Comparison of ENCODE assay signal across 24 cellular contexts in genomic region chr12:130116791-130117190, GRCh38. TPM values are rescaled to one million over a fixed set of nuclear protein-coding genes. Genes with fewer than 3 reads are reported as not detected.
"Had no signal": no experiment of that assay in that cellular context is flagged by ENCODE, and none has a peak within 500 bp of the region (broad histone marks: within the 10 kb centered on the region; RNA-seq: fewer than 3 reads in every experiment).

No MANE protein-coding gene starts in this region.

- H3K27ac Mint-ChIP-seq: natural killer cell treated with Interleukin-12 subunit alpha and Interleukin-12 subunit beta and Interleukin-15 and Interleukin-18, amount 100 ng/mL, for 72 hours; stimulated activated effector memory CD8-positive, alpha-beta T cell treated with anti-CD3 and anti-CD28 coated beads, Interleukin-12 subunit alpha, Interleukin-12 subunit beta, amount 100 ng/mL, for 72 hours had no signal

- H3K4me1 Mint-ChIP-seq: stimulated activated effector memory CD8-positive, alpha-beta T cell treated with anti-CD3 and anti-CD28 coated beads, Interleukin-12 subunit alpha, Interleukin-12 subunit beta, amount 100 ng/mL, for 72 hours had no signal

- H3K36me3 ChIP-seq: esophagus muscularis mucosa, gastroesophageal sphincter, right atrium auricular region, sigmoid colon, suprapubic skin, thyroid gland had no signal

- H3K27me3 ChIP-seq: right atrium auricular region, thyroid gland had no signal

- ATAC-seq: gastroesophageal sphincter; left cardiac atrium; left ventricle myocardium superior; natural killer cell treated with Interleukin-12 subunit alpha and Interleukin-12 subunit beta and Interleukin-15 and Interleukin-18, amount 100 ng/mL, for 72 hours; stimulated activated effector memory CD8-positive, alpha-beta T cell treated with anti-CD3 and anti-CD28 coated beads, Interleukin-12 subunit alpha, Interleukin-12 subunit beta, amount 100 ng/mL, for 72 hours; stimulated activated naive CD8-positive, alpha-beta T cell treated with anti-CD3 and anti-CD28 coated beads, Interleukin-15, Interleukin-2, amounts not matched to agents 100 U/mL and 50 U/mL, for 24 hours had no signal

- H3K27ac ChIP-seq: coronary artery, epithelial cell of prostate, esophagus muscularis mucosa, gastroesophageal sphincter, right atrium auricular region, sigmoid colon, suprapubic skin, thyroid gland had no signal

- H3K4me3 Mint-ChIP-seq: natural killer cell treated with Interleukin-12 subunit alpha and Interleukin-12 subunit beta and Interleukin-15 and Interleukin-18, amount 100 ng/mL, for 72 hours; stimulated activated effector memory CD8-positive, alpha-beta T cell treated with anti-CD3 and anti-CD28 coated beads, Interleukin-12 subunit alpha, Interleukin-12 subunit beta, amount 100 ng/mL, for 72 hours; type B pancreatic cell had no signal

- H3K36me3 Mint-ChIP-seq: natural killer cell treated with Interleukin-12 subunit alpha and Interleukin-12 subunit beta and Interleukin-15 and Interleukin-18, amount 100 ng/mL, for 72 hours; stimulated activated effector memory CD8-positive, alpha-beta T cell treated with anti-CD3 and anti-CD28 coated beads, Interleukin-12 subunit alpha, Interleukin-12 subunit beta, amount 100 ng/mL, for 72 hours; type B pancreatic cell had no signal

- H3K4me3 ChIP-seq: coronary artery, esophagus muscularis mucosa, gastroesophageal sphincter, lung, right atrium auricular region, sigmoid colon, suprapubic skin, thyroid gland had no signal

- H3K4me1 ChIP-seq: gastroesophageal sphincter, right atrium auricular region, sigmoid colon, thyroid gland had no signal

- DNase-seq: effector CD8-positive, alpha-beta T cell; glutamatergic neuron; left cardiac atrium; left ventricle myocardium superior; mesenchymal stem cell; midbrain; sigmoid colon; stimulated activated CD4-positive, alpha-beta T cell treated with anti-CD3 and anti-CD28 coated beads, Interleukin-4, amount 100 ng/mL, for 1 hour; stimulated activated CD8-positive, alpha-beta memory T cell treated with anti-CD3 and anti-CD28 coated beads, Interleukin-4, amount 100 ng/mL, for 48 hours; stimulated activated naive CD8-positive, alpha-beta T cell treated with anti-CD3 and anti-CD28 coated beads, Interleukin-15, Interleukin-2, amounts not matched to agents 100 U/mL and 50 U/mL, for 24 hours; thyroid gland had no signal

- H3K9me3 ChIP-seq: esophagus muscularis mucosa, gastroesophageal sphincter, right atrium auricular region, sigmoid colon, suprapubic skin, thyroid gland had no signal

RNA-seq across cellular contexts. Expression of gene FZD10, which starts 45.5 kb away (rescaled TPM):
- total RNA-seq: fibroblast of villous mesenchyme; natural killer cell treated with Interleukin-12 subunit alpha and Interleukin-12 subunit beta and Interleukin-15 and Interleukin-18, amount 100 ng/mL, for 72 hours; osteoblast; pulmonary artery endothelial cell had no signal
